8 cellular contexts compared by ENCODE assay signal in genomic region chr15:78638658-78639314, GRCh38. TPM values are rescaled to one million over a fixed set of nuclear protein-coding genes. Genes with fewer than 3 reads are reported as not detected.
DNase-seq lines count a peak whose midpoint lies in the region; ATAC-seq and TF ChIP-seq lines count a peak whose summit lies in the region.

No MANE protein-coding gene starts in this region.

- peaks cover 4% of the 10 kb centered on the region for H3K36me3 Mint-ChIP-seq in effector memory CD8-positive, alpha-beta T cell (ENCODE audit: insufficient read depth)
- H3K36me3 Mint-ChIP-seq in type B pancreatic cell, result no peaks in the 10 kb centered on the region

- H3K27ac Mint-ChIP-seq in effector memory CD8-positive, alpha-beta T cell, result no peak overlapping the region
- no peak overlapping the region for H3K27ac Mint-ChIP-seq in type B pancreatic cell

- no peak for ATAC-seq in effector memory CD8-positive, alpha-beta T cell (replicated peaks)

- no peak overlapping the region for H3K4me3 Mint-ChIP-seq in effector memory CD8-positive, alpha-beta T cell
- peak overlapping the region; percentile 68 for H3K4me3 Mint-ChIP-seq in type B pancreatic cell

- DNase-seq in activated gamma-delta T cell treated with Interleukin-2 at 50 U/mL for 16 hours (peak; percentile 45), activated gamma-delta T cell (lab: John Stamatoyannopoulos, UW) (no peak), NCI-H146 treated with DMSO at 0.1 percent for 48 hours (lab: John Stamatoyannopoulos, UW; ENCODE audit: unreplicated experiment) (peak; percentile 26), UCSD-AML1 (lab: John Stamatoyannopoulos, UW; ENCODE audit: unreplicated experiment) (peak; percentile 52), myocyte (ENCODE audit: low read depth) (peak; percentile 72), type B pancreatic cell (ENCODE audit: extremely low spot score, unreplicated experiment) (peak; percentile 79), NCI-H2029 (lab: John Stamatoyannopoulos, UW) (no peak)
- DNase-seq in effector memory CD8-positive, alpha-beta T cell, result peak in 2 of 3 experiments; percentile 12 to 21

- H3K27me3 Mint-ChIP-seq in effector memory CD8-positive, alpha-beta T cell, result peaks cover 22 to 50% of the 10 kb centered on the region in 2 donors
- H3K27me3 Mint-ChIP-seq in type B pancreatic cell, result peaks cover 19% of the 10 kb centered on the region

- H3K9me3 Mint-ChIP-seq in effector memory CD8-positive, alpha-beta T cell, result no peaks in the 10 kb centered on the region
- H3K9me3 Mint-ChIP-seq in type B pancreatic cell, result no peaks in the 10 kb centered on the region

- H3K4me1 Mint-ChIP-seq in effector memory CD8-positive, alpha-beta T cell (ENCODE audit: low read depth in 2 of 2), result peaks cover 0 to 8% of the 10 kb centered on the region in 2 donors
- H3K4me1 Mint-ChIP-seq in type B pancreatic cell (ENCODE audit: unreplicated experiment), result peaks cover 7% of the 10 kb centered on the region

- peak; percentile 86 for TF ChIP-seq CTCF in type B pancreatic cell (conservative IDR thresholded peaks at IDR 0.05)

RNA-seq across cellular contexts. Expression of gene CHRNB4, which starts 2.2 kb away (rescaled TPM):
- not detected in 2 replicates for total RNA-seq in myocyte
- polyA plus RNA-seq in myocyte (2012), result not detected
- total RNA-seq in type B pancreatic cell (ENCODE audit: low replicate concordance), result 3.8 and 4.6 TPM in 2 replicates

RNA-seq across cellular contexts. Expression of gene CHRNA3, which starts 18.0 kb away (rescaled TPM):
- total RNA-seq in myocyte (0.45 TPM in 1 of 2 replicates, not detected in the other), type B pancreatic cell (ENCODE audit: low replicate concordance) (8.4 and 19.2 TPM in 2 replicates)
- 0.03 TPM for polyA plus RNA-seq in myocyte (2012)

Comparison
In these comparisons a context has a peak if more than half of its experiments do, and no peak if none do; other contexts are left out.
1. DNase-seq: peak in activated gamma-delta T cell treated with Interleukin-2 at 50 U/mL for 16 hours (single experiment), NCI-H146 treated with DMSO at 0.1 percent for 48 hours (single experiment), UCSD-AML1 (single experiment), effector memory CD8-positive, alpha-beta T cell (2 of 3), myocyte (single experiment) and type B pancreatic cell (single experiment); none in activated gamma-delta T cell (single experiment) and NCI-H2029 (single experiment).